8 cellular contexts compared by ENCODE assay signal in the genomic region with DNA sequence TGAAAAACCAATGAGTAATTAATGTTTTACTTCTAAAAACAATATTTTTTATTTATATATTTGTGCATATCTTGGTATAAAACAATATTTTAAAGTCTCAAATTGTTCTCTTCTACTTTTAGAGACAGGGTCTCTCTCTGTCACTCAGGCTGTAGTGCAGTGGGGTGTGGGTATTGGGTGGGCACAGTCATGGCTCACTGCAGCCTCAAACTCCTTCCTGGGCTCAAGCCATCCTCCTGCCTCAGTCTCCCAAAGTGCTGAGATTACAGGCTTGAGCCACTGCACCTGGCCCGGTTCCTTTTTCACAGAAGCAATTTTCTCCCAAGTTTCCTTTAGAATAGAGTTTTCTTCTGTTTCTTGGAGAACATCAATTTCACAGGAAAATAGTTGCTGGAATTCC.
DNase-seq lines count a peak whose midpoint lies in the region; ATAC-seq and TF ChIP-seq lines count a peak whose summit lies in the region.

No MANE protein-coding gene starts in this region.

- H3K9me3 Mint-ChIP-seq in activated CD4-positive, alpha-beta T cell treated with anti-CD3 and anti-CD28 coated beads, Interleukin-2, amount 10 ng/mL, durations not matched to agents 24 days and 14 days: no peaks in the 10 kb centered on the region
- no peaks in the 10 kb centered on the region for H3K9me3 Mint-ChIP-seq in activated CD8-positive, alpha-beta T cell treated with anti-CD3 and anti-CD28 coated beads, Interleukin-2, amount 10 ng/mL, durations not matched to agents 7 days and 5 days (ENCODE audit: insufficient read depth)
- peaks cover 3% of the 10 kb centered on the region for H3K9me3 Mint-ChIP-seq in stimulated activated memory B cell treated with anti-CD40 and anti-IgM and Interleukin-4, amounts not matched to agents 10 μg/mL and 1 μg/mL and 100 μg/mL, for 72 hours

- CTCF ChIA-PET in activated CD8-positive, alpha-beta T cell treated with anti-CD3 and anti-CD28 coated beads, Interleukin-2, amount 10 ng/mL, durations not matched to agents 7 days and 5 days (lab: Charles Lee): interaction anchor here (0.9 to 1.2 kb wide), 2 partner anchors 22 to 26 kb away, joined by 3 read pairs; no protein-coding TSS in a partner anchor

- H4K91ac ChIP-seq in neuronal stem cell (ENCODE audit: low read depth, low read length, poor library complexity): no peak overlapping the region

- no CpG with 5 or more reads among the region's 1 CpG for WGBS in neuronal stem cell (ENCODE audit: extremely low coverage in 2 of 2, insufficient read length in 2 of 2, insufficient replicate concordance in 1 of 2), 2 donors

- no peak overlapping the region for H3K4me2 ChIP-seq in neuronal stem cell (ENCODE audit: insufficient read depth, low read length, poor library complexity, severe bottlenecking)

- no peak overlapping the region for H4K8ac ChIP-seq in neuronal stem cell (ENCODE audit: low read depth, low read length)

- H3K4me3 Mint-ChIP-seq in activated CD4-positive, alpha-beta T cell treated with anti-CD3 and anti-CD28 coated beads, Interleukin-2, amount 10 ng/mL, durations not matched to agents 24 days and 14 days: peak overlapping the region; percentile 56
- H3K4me3 Mint-ChIP-seq in activated CD8-positive, alpha-beta T cell treated with anti-CD3 and anti-CD28 coated beads, Interleukin-2, amount 10 ng/mL, durations not matched to agents 7 days and 5 days: peak overlapping the region; percentile 72
- H3K4me3 Mint-ChIP-seq in stimulated activated memory B cell treated with anti-CD40 and anti-IgM and Interleukin-4, amounts not matched to agents 10 μg/mL and 1 μg/mL and 100 μg/mL, for 72 hours: peak overlapping the region; percentile 82

- H3K4me1 ChIP-seq in neuronal stem cell (ENCODE audit: control insufficient read depth in 2 of 2, insufficient read depth in 1 of 2, low read depth in 1 of 2, low read length in 2 of 2): peaks cover 2 to 3% of the 10 kb centered on the region in 2 donors

- no peak overlapping the region for H3K27ac ChIP-seq in neuronal stem cell (replicated peaks; ENCODE audit: low read length)

- H3K23ac ChIP-seq in neuronal stem cell (ENCODE audit: low read depth, low read length, poor library complexity): no peak overlapping the region

- H2BK120ac ChIP-seq in neuronal stem cell (ENCODE audit: low read depth, low read length): no peak overlapping the region

- intact Hi-C loops in activated CD4-positive, alpha-beta T cell treated with anti-CD3 and anti-CD28 coated beads, Interleukin-2, amount 10 ng/mL, durations not matched to agents 24 days and 14 days (cut with micrococcal nuclease): loop anchor here (5.0 kb wide), 1 partner anchor 52 kb away; no protein-coding TSS in a partner anchor
- intact Hi-C loops in posterior vena cava (cut with DNase I): no loop called here

- no peaks in the 10 kb centered on the region for H3K27me3 Mint-ChIP-seq in activated CD4-positive, alpha-beta T cell treated with anti-CD3 and anti-CD28 coated beads, Interleukin-2, amount 10 ng/mL, durations not matched to agents 24 days and 14 days
- peaks cover 3% of the 10 kb centered on the region for H3K27me3 Mint-ChIP-seq in activated CD8-positive, alpha-beta T cell treated with anti-CD3 and anti-CD28 coated beads, Interleukin-2, amount 10 ng/mL, durations not matched to agents 7 days and 5 days (ENCODE audit: low read depth)
- no peaks in the 10 kb centered on the region for H3K27me3 Mint-ChIP-seq in stimulated activated memory B cell treated with anti-CD40 and anti-IgM and Interleukin-4, amounts not matched to agents 10 μg/mL and 1 μg/mL and 100 μg/mL, for 72 hours

- no peaks in the 10 kb centered on the region for H3K27me3 ChIP-seq in neuronal stem cell (ENCODE audit: control insufficient read depth in 3 of 3, insufficient read depth in 3 of 3, low read depth in 1 of 3, low read length in 3 of 3)

- H2AFZ ChIP-seq in neuronal stem cell (ENCODE audit: low read length): no peak overlapping the region

- H2BK15ac ChIP-seq in neuronal stem cell (ENCODE audit: low read length): no peak overlapping the region

- H3K79me1 ChIP-seq in neuronal stem cell (ENCODE audit: low read depth, low read length): peaks cover 3% of the 10 kb centered on the region

- no peak overlapping the region for H3K18ac ChIP-seq in neuronal stem cell (ENCODE audit: low read length)

- no peak for DNase-seq in activated CD4-positive, alpha-beta T cell treated with anti-CD3 and anti-CD28 coated beads, Interleukin-2, amount 10 ng/mL, durations not matched to agents 24 days and 14 days
- DNase-seq in activated CD4-positive, alpha-beta T cell treated with anti-CD3 and anti-CD28 coated beads, Interleukin-2, amount 50 U/mL, for 4 hours: no peak
- DNase-seq in activated CD8-positive, alpha-beta T cell treated with anti-CD3 and anti-CD28 coated beads, Interleukin-2, amount 10 ng/mL, durations not matched to agents 7 days and 5 days: no peak
- DNase-seq in fibroblast of mammary gland (ENCODE audit: low read depth): no peak
- no peak for DNase-seq in posterior vena cava (ENCODE audit: low spot score)
- no peak for DNase-seq in neuronal stem cell (ENCODE audit: low spot score)

- H3K4ac ChIP-seq in neuronal stem cell (ENCODE audit: low read length): no peak overlapping the region

- peaks cover 19% of the 10 kb centered on the region for H3K4me1 Mint-ChIP-seq in activated CD4-positive, alpha-beta T cell treated with anti-CD3 and anti-CD28 coated beads, Interleukin-2, amount 10 ng/mL, durations not matched to agents 24 days and 14 days
- H3K4me1 Mint-ChIP-seq in activated CD8-positive, alpha-beta T cell treated with anti-CD3 and anti-CD28 coated beads, Interleukin-2, amount 10 ng/mL, durations not matched to agents 7 days and 5 days (ENCODE audit: low read depth): peaks cover 34% of the 10 kb centered on the region
- peaks cover 42% of the 10 kb centered on the region for H3K4me1 Mint-ChIP-seq in stimulated activated memory B cell treated with anti-CD40 and anti-IgM and Interleukin-4, amounts not matched to agents 10 μg/mL and 1 μg/mL and 100 μg/mL, for 72 hours

- peak overlapping the region; percentile 78 for H3K27ac Mint-ChIP-seq in activated CD4-positive, alpha-beta T cell treated with anti-CD3 and anti-CD28 coated beads, Interleukin-2, amount 10 ng/mL, durations not matched to agents 24 days and 14 days
- H3K27ac Mint-ChIP-seq in activated CD8-positive, alpha-beta T cell treated with anti-CD3 and anti-CD28 coated beads, Interleukin-2, amount 10 ng/mL, durations not matched to agents 7 days and 5 days: no peak overlapping the region
- peak overlapping the region; percentile 55 for H3K27ac Mint-ChIP-seq in stimulated activated memory B cell treated with anti-CD40 and anti-IgM and Interleukin-4, amounts not matched to agents 10 μg/mL and 1 μg/mL and 100 μg/mL, for 72 hours

- no peak overlapping the region for H3K9ac ChIP-seq in neuronal stem cell (ENCODE audit: low read depth, low read length, poor library complexity)

- POLR2A ChIA-PET in activated CD8-positive, alpha-beta T cell treated with anti-CD3 and anti-CD28 coated beads, Interleukin-2, amount 10 ng/mL, durations not matched to agents 7 days and 5 days (lab: Charles Lee): interaction anchor here (0.6 kb wide), 1 partner anchor 163 kb away, joined by 3 read pairs; no protein-coding TSS in a partner anchor

- ATAC-seq in activated CD8-positive, alpha-beta T cell treated with anti-CD3 and anti-CD28 coated beads, Interleukin-2, amount 10 ng/mL, durations not matched to agents 7 days and 5 days: no peak
- ATAC-seq in stimulated activated memory B cell treated with anti-CD40 and anti-IgM and Interleukin-4, amounts not matched to agents 10 μg/mL and 1 μg/mL and 100 μg/mL, for 72 hours: no peak
- ATAC-seq in HG03045 (IDR thresholded peaks at IDR 0.05; ENCODE audit: unreplicated experiment): no peak

- H3K36me3 Mint-ChIP-seq in activated CD4-positive, alpha-beta T cell treated with anti-CD3 and anti-CD28 coated beads, Interleukin-2, amount 10 ng/mL, durations not matched to agents 24 days and 14 days (ENCODE audit: low read depth): no peaks in the 10 kb centered on the region
- no peaks in the 10 kb centered on the region for H3K36me3 Mint-ChIP-seq in activated CD8-positive, alpha-beta T cell treated with anti-CD3 and anti-CD28 coated beads, Interleukin-2, amount 10 ng/mL, durations not matched to agents 7 days and 5 days (ENCODE audit: low read depth)
- H3K36me3 Mint-ChIP-seq in stimulated activated memory B cell treated with anti-CD40 and anti-IgM and Interleukin-4, amounts not matched to agents 10 μg/mL and 1 μg/mL and 100 μg/mL, for 72 hours: no peaks in the 10 kb centered on the region

- H3K9me3 ChIP-seq in neuronal stem cell (replicated peaks in 1 of 2; ENCODE audit: control insufficient read depth in 2 of 2, insufficient read depth in 1 of 2, low read depth in 1 of 2, low read length in 2 of 2): peaks cover 0 to 4% of the 10 kb centered on the region in 2 donors

- H3K4me3 ChIP-seq in fibroblast of mammary gland (ENCODE audit: control insufficient read depth, low read depth, low read length) (peak overlapping the region; percentile 54), neuronal stem cell (ENCODE audit: low read length in 2 of 2) (no peak overlapping the region)

- no peak overlapping the region for H2BK12ac ChIP-seq in neuronal stem cell (ENCODE audit: low read length)

- TF ChIP-seq CTCF in fibroblast of mammary gland (conservative IDR thresholded peaks at IDR 0.05; ENCODE audit: control insufficient read depth, insufficient read depth, low read depth, low read length): no peak

- H3K14ac ChIP-seq in neuronal stem cell (ENCODE audit: low read length): no peak overlapping the region

- no peak overlapping the region for H2AK5ac ChIP-seq in neuronal stem cell (ENCODE audit: low read depth, low read length)

- H2BK5ac ChIP-seq in neuronal stem cell (ENCODE audit: low read length): no peak overlapping the region

- peaks cover 0 to 2% of the 10 kb centered on the region in 2 donors for H3K36me3 ChIP-seq in neuronal stem cell (replicated peaks in 1 of 2; ENCODE audit: control insufficient read depth in 2 of 2, insufficient read depth in 2 of 2, low read length in 2 of 2)
